22 cellular contexts compared by ENCODE assay signal in the genomic region with DNA sequence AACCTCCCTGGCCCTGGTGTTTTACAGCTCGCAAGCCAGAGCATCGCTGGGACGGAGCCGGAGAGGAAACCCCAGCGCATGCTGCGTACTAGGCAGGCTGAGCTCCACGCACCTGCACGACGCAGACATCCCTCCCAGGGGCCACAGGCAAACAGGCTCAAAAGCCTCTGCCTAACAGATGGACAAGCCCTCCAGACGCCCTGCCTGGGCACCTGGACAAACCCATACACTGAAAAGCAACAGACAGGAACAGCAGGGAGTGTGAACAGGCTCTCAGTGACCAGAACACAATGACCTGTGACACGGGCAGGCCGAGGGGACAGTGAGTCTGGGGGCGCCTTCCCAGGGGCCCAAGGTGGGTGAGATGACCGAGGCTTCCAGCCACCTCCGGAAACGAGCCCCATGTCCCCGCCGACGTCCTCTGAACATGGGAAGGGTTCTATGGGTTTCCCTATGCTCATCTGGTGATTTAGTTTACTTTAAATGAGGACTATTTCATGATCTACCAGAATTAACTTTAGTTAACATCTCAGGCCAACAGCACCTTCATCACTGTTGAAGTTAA.
"Had no signal": no experiment of that assay in that cellular context is flagged by ENCODE, and none has a peak within 500 bp of the region (broad histone marks: within the 10 kb centered on the region; RNA-seq: fewer than 3 reads in every experiment).

No MANE protein-coding gene starts in this region.

- H3K4me3 Mint-ChIP-seq: activated B cell treated with CpG ODN at 0.5 μM for 24 hours; activated T-cell treated with anti-CD3 and anti-CD28 coated beads, Interleukin-2, amount 50 U/mL, for 72 hours; naive B cell; stimulated activated memory B cell treated with anti-CD40 and anti-IgM and Interleukin-4, amounts not matched to agents 10 μg/mL and 1 μg/mL and 100 μg/mL, for 72 hours; T-cell; T-helper 2 cell treated with Interferon-gamma antibody and Interleukin-4, amounts not matched to agents 5 μg/mL and 100 μg/mL, for 36 hours had no signal

- DNase-seq: activated B cell treated with CpG ODN at 0.5 μM for 24 hours; activated CD4-positive, alpha-beta T cell treated with anti-CD3 and anti-CD28 coated beads, Interleukin-2, amount 50 U/mL, for 1 hour; activated naive CD4-positive, alpha-beta T cell treated with anti-CD3 and anti-CD28 coated beads, Interleukin-2, amount 50 U/mL, for 16 hours; activated T-cell treated with anti-CD3 and anti-CD28 coated beads for 4 hours; activated T-cell treated with anti-CD3 and anti-CD28 coated beads, Interleukin-2, amount 50 U/mL, for 72 hours; amniotic stem cell; brain microvascular endothelial cell; caudate nucleus; dermis blood vessel endothelial cell; effector CD4-positive, alpha-beta T cell; foreskin keratinocyte; heart right ventricle; left ventricle myocardium inferior; naive B cell; stimulated activated CD4-positive, alpha-beta T cell treated with anti-CD3 and anti-CD28 coated beads, Interleukin-1b, Interleukin-23, amount 100 ng/mL, for 48 hours; stimulated activated CD4-positive, alpha-beta T cell treated with anti-CD3 and anti-CD28 coated beads, Interleukin-4, amount 100 ng/mL, for 4 hours; stimulated activated CD8-positive, alpha-beta memory T cell treated with anti-CD3 and anti-CD28 coated beads, Interleukin-4, amount 100 ng/mL, for 48 hours; stomach; T-cell had no signal

- H3K27me3 Mint-ChIP-seq: activated B cell treated with CpG ODN at 0.5 μM for 24 hours; stimulated activated memory B cell treated with anti-CD40 and anti-IgM and Interleukin-4, amounts not matched to agents 10 μg/mL and 1 μg/mL and 100 μg/mL, for 72 hours; T-cell had no signal

- H3K9me3 Mint-ChIP-seq: activated B cell treated with CpG ODN at 0.5 μM for 24 hours; activated T-cell treated with anti-CD3 and anti-CD28 coated beads, Interleukin-2, amount 50 U/mL, for 72 hours; stimulated activated memory B cell treated with anti-CD40 and anti-IgM and Interleukin-4, amounts not matched to agents 10 μg/mL and 1 μg/mL and 100 μg/mL, for 72 hours; T-cell; T-helper 2 cell treated with Interferon-gamma antibody and Interleukin-4, amounts not matched to agents 5 μg/mL and 100 μg/mL, for 36 hours had no signal

- ATAC-seq: activated T-cell treated with anti-CD3 and anti-CD28 coated beads, Interleukin-2, amount 50 U/mL, for 72 hours; foreskin keratinocyte; heart right ventricle; psoas muscle; stimulated activated memory B cell treated with anti-CD40 and anti-IgM and Interleukin-4, amounts not matched to agents 10 μg/mL and 1 μg/mL and 100 μg/mL, for 72 hours; T-cell had no signal

- H3K27ac Mint-ChIP-seq: activated B cell treated with CpG ODN at 0.5 μM for 24 hours; activated T-cell treated with anti-CD3 and anti-CD28 coated beads, Interleukin-2, amount 50 U/mL, for 72 hours; naive B cell; stimulated activated memory B cell treated with anti-CD40 and anti-IgM and Interleukin-4, amounts not matched to agents 10 μg/mL and 1 μg/mL and 100 μg/mL, for 72 hours; T-cell; T-helper 2 cell treated with Interferon-gamma antibody and Interleukin-4, amounts not matched to agents 5 μg/mL and 100 μg/mL, for 36 hours had no signal
